ENCODE assay signal across 8 cellular contexts in genomic region chr11:74749127-74749964, GRCh38. TPM values are rescaled to one million over a fixed set of nuclear protein-coding genes. Genes with fewer than 3 reads are reported as not detected.
DNase-seq lines count a peak whose midpoint lies in the region; ATAC-seq and TF ChIP-seq lines count a peak whose summit lies in the region.

No MANE protein-coding gene starts in this region.

- POLR2A ChIA-PET in BJ (lab: Charles Lee), result interaction anchor here (0.6 to 0.8 kb wide), 4 partner anchors 8 to 255 kb away, joined by 3 to 8 read pairs (median 4); no protein-coding TSS in a partner anchor

- no peak for TF ChIP-seq POLR2A in thyroid gland (IDR thresholded peaks at IDR 0.05)

- H3K27ac ChIP-seq in OCI-LY3 (ENCODE audit: low read length), result peak overlapping the region; percentile 63
- peak overlapping the region; percentile 84 to 96 (median 95) for H3K27ac ChIP-seq in thyroid gland

- H3K27me3 ChIP-seq in BJ (ENCODE audit: control insufficient read depth, insufficient read depth, low read length) (no peaks in the 10 kb centered on the region), OCI-LY3 (ENCODE audit: low read depth, low read length) (no peaks in the 10 kb centered on the region), thyroid gland (no peaks in the 10 kb centered on the region)

- TF ChIP-seq CTCF in BJ (IDR thresholded peaks at IDR 0.05; ENCODE audit: insufficient read depth, low read depth, low read length), result no peak
- no peak for TF ChIP-seq CTCF in OCI-LY3 (IDR thresholded peaks at IDR 0.05; ENCODE audit: low read depth, low read length)
- no peak for TF ChIP-seq CTCF in fibroblast of mammary gland (conservative IDR thresholded peaks at IDR 0.05; ENCODE audit: control insufficient read depth, insufficient read depth, low read depth, low read length)
- no peak for TF ChIP-seq CTCF in nephron (IDR thresholded peaks at IDR 0.05; ENCODE audit: unreplicated experiment in 3 of 3)
- no peak for TF ChIP-seq CTCF in thyroid gland (IDR thresholded peaks at IDR 0.05)

- intact Hi-C loops in thyroid gland (cut with DNase I), result no loop called here

- H2AFZ ChIP-seq in OCI-LY3 (ENCODE audit: low read depth, low read length), result peak overlapping the region; percentile 20; the same call in 1 of the 2 replicates

- H3K4me3 Mint-ChIP-seq in activated T-cell treated with anti-CD3 and anti-CD28 coated beads, Interleukin-2, amount 50 U/mL, for 4 hours, result peak overlapping the region; percentile 88
- H3K4me3 Mint-ChIP-seq in nephron, result peak overlapping the region; percentile 90 to 97 (median 93)

- DNase-seq in BJ (ENCODE audit: low read depth), result no peak
- peak; percentile 39 for DNase-seq in activated T-cell treated with anti-CD3 and anti-CD28 coated beads, Interleukin-2, amount 50 U/mL, for 4 hours
- DNase-seq in fibroblast of mammary gland (ENCODE audit: low read depth), result peak; percentile 34
- DNase-seq in thyroid gland, result peak; percentile 52 to 53

- ATAC-seq in GM18873 (IDR thresholded peaks at IDR 0.05; ENCODE audit: low FRiP score, unreplicated experiment) (peak; percentile 32), HG03097 (IDR thresholded peaks at IDR 0.05; ENCODE audit: low FRiP score, unreplicated experiment) (peak; percentile 34)
- ATAC-seq in activated T-cell treated with anti-CD3 and anti-CD28 coated beads, Interleukin-2, amount 50 U/mL, for 4 hours, result peak; percentile 83

- WGBS in thyroid gland, 2 donors, result 1% methylated on average over 17 to 20 of the region's 63 CpGs

- H3K36me3 ChIP-seq in BJ (ENCODE audit: control insufficient read depth, insufficient read depth, low read length) (no peaks in the 10 kb centered on the region), OCI-LY3 (replicated peaks; ENCODE audit: low read depth, low read length) (no peaks in the 10 kb centered on the region), thyroid gland (no peaks in the 10 kb centered on the region)

- H3K27ac Mint-ChIP-seq in nephron, result peak overlapping the region; percentile 83 to 90 (median 83)

- H3K9me3 Mint-ChIP-seq in activated T-cell treated with anti-CD3 and anti-CD28 coated beads, Interleukin-2, amount 50 U/mL, for 4 hours, result no peaks in the 10 kb centered on the region
- H3K9me3 Mint-ChIP-seq in nephron, result no peaks in the 10 kb centered on the region

- H3K4me3 ChIP-seq in BJ (ENCODE audit: low read depth, low read length), result peak overlapping the region; percentile 51
- H3K4me3 ChIP-seq in OCI-LY3 (ENCODE audit: low read length), result peak overlapping the region; percentile 84
- H3K4me3 ChIP-seq in fibroblast of mammary gland (ENCODE audit: control insufficient read depth, low read depth, low read length), result peak overlapping the region; percentile 84
- H3K4me3 ChIP-seq in thyroid gland (replicated peaks in 1 of 3), result peak overlapping the region; percentile 47 to 93 (median 69)

- no peaks in the 10 kb centered on the region for H3K9me3 ChIP-seq in OCI-LY3 (ENCODE audit: insufficient read depth, low read length)
- no peaks in the 10 kb centered on the region for H3K9me3 ChIP-seq in thyroid gland

- H4K20me1 ChIP-seq in OCI-LY3 (ENCODE audit: insufficient read depth, low read length), result peaks cover 29% of the 10 kb centered on the region

- peaks cover 41% of the 10 kb centered on the region for H3K4me1 Mint-ChIP-seq in activated T-cell treated with anti-CD3 and anti-CD28 coated beads, Interleukin-2, amount 50 U/mL, for 4 hours (ENCODE audit: low read depth)
- H3K4me1 Mint-ChIP-seq in nephron, result peaks cover 34% of the 10 kb centered on the region

- H3K79me2 ChIP-seq in OCI-LY3 (ENCODE audit: low read length), result peaks cover 54% of the 10 kb centered on the region

- H3K9ac ChIP-seq in OCI-LY3 (ENCODE audit: low read length), result peak overlapping the region; percentile 75

- CTCF ChIA-PET in BJ (lab: Yijun Ruan, JAX), result interaction anchor here (1.0 to 3.2 kb wide), 3 partner anchors 10 to 180 kb away, joined by 3 to 26 read pairs (median 5); no protein-coding TSS in a partner anchor

- H3K36me3 Mint-ChIP-seq in activated T-cell treated with anti-CD3 and anti-CD28 coated beads, Interleukin-2, amount 50 U/mL, for 4 hours (ENCODE audit: insufficient read depth), result peaks cover 2% of the 10 kb centered on the region
- peaks cover 3% of the 10 kb centered on the region for H3K36me3 Mint-ChIP-seq in nephron (ENCODE audit: low read depth)

- peak overlapping the region; percentile 92 for H3K4me2 ChIP-seq in OCI-LY3 (ENCODE audit: low read length)

- H3K4me1 ChIP-seq in OCI-LY3 (ENCODE audit: low read length), result peaks cover 27% of the 10 kb centered on the region
- H3K4me1 ChIP-seq in thyroid gland, result peaks cover 18 to 23% of the 10 kb centered on the region in 2 donors

- no peaks in the 10 kb centered on the region for H3K27me3 Mint-ChIP-seq in activated T-cell treated with anti-CD3 and anti-CD28 coated beads, Interleukin-2, amount 50 U/mL, for 4 hours (ENCODE audit: low read depth)
- no peaks in the 10 kb centered on the region for H3K27me3 Mint-ChIP-seq in nephron (ENCODE audit: low read depth)

RNA-seq across cellular contexts. Expression of gene RNF169, which starts 0.7 kb away (rescaled TPM):
- 4.5 and 7.9 TPM in 2 replicates for polyA plus RNA-seq in BJ (2011; rRNA removed)
- 16.8 and 18.3 TPM in 2 replicates for polyA minus RNA-seq in BJ (2011; rRNA and poly(A)+ RNA removed)
- total RNA-seq in activated T-cell treated with anti-CD3 and anti-CD28 coated beads, Interleukin-2, amount 50 U/mL, for 4 hours, result 10 to 100 TPM; 11.4 to 12.4 (median 11.9) TPM
- 10 to 100 TPM; 24.1 to 30.2 (median 27.5) TPM for total RNA-seq in thyroid gland

RNA-seq across cellular contexts. Expression of gene CHRDL2, which starts 18.1 kb away (rescaled TPM):
- polyA plus RNA-seq in BJ (2011; rRNA removed), result 0.09 TPM in 1 of 2 replicates, not detected in the other
- not detected in 2 replicates for polyA minus RNA-seq in BJ (2011; rRNA and poly(A)+ RNA removed)
- not detected for total RNA-seq in activated T-cell treated with anti-CD3 and anti-CD28 coated beads, Interleukin-2, amount 50 U/mL, for 4 hours
- not detected for total RNA-seq in thyroid gland

Comparison
In these comparisons a context has a peak if more than half of its experiments do, and no peak if none do; other contexts are left out.
1. ATAC-seq: peak in every context shown above with its lines; median percentile 83 in activated T-cell treated with anti-CD3 and anti-CD28 coated beads, Interleukin-2, amount 50 U/mL, for 4 hours; 34 in HG03097; 32 in GM18873.